8 cellular contexts compared by ENCODE assay signal in genomic region chr7:22356010-22356854, GRCh38. TPM values are rescaled to one million over a fixed set of nuclear protein-coding genes. Genes with fewer than 3 reads are reported as not detected.
DNase-seq lines count a peak whose midpoint lies in the region; ATAC-seq and TF ChIP-seq lines count a peak whose summit lies in the region.

No MANE protein-coding gene starts in this region.

- ATAC-seq in heart right ventricle (peak in 7 of 8 donors; percentile 19 to 53 (median 35)), left ventricle myocardium superior (no peak), HG03159 (IDR thresholded peaks at IDR 0.05; ENCODE audit: unreplicated experiment) (peak; percentile 13), left lobe of liver (peak; percentile 7), HG03571 (IDR thresholded peaks at IDR 0.05; ENCODE audit: unreplicated experiment) (no peak), GM18873 (IDR thresholded peaks at IDR 0.05; ENCODE audit: low FRiP score, unreplicated experiment) (no peak)
- no peak for ATAC-seq in activated naive CD8-positive, alpha-beta T cell treated with anti-CD3 and anti-CD28 coated beads, Interleukin-2, amount 10 ng/mL, durations not matched to agents 7 days and 5 days (ENCODE audit: low read depth)

- TF ChIP-seq CTCF in heart right ventricle (IDR thresholded peaks at IDR 0.05) (no peak), thyroid gland (IDR thresholded peaks at IDR 0.05) (no peak)

- WGBS in heart right ventricle, 2 donors = 8 to 16% methylated on average over 28 to 46 of the region's 46 CpGs
- 31 to 43% methylated on average over 2 to 7 of the region's 46 CpGs for WGBS in thyroid gland, 2 donors

- no peaks in the 10 kb centered on the region for H3K36me3 Mint-ChIP-seq in activated naive CD8-positive, alpha-beta T cell treated with anti-CD3 and anti-CD28 coated beads, Interleukin-2, amount 10 ng/mL, durations not matched to agents 7 days and 5 days

- H3K4me1 ChIP-seq in heart right ventricle (peaks cover 0 to 22% (median 8%) of the 10 kb centered on the region in 9 donors), thyroid gland (peaks cover 4 to 12% of the 10 kb centered on the region in 2 donors)

- H3K4me1 Mint-ChIP-seq in activated naive CD8-positive, alpha-beta T cell treated with anti-CD3 and anti-CD28 coated beads, Interleukin-2, amount 10 ng/mL, durations not matched to agents 7 days and 5 days = peaks cover 3% of the 10 kb centered on the region

- intact Hi-C loops in heart right ventricle (cut with DNase I) = loop anchor here in 4 of 10 donors (10.0 kb wide), 2 partner anchors 89 to 129 kb away; no protein-coding TSS in a partner anchor
- intact Hi-C loops in left ventricle myocardium superior (cut with micrococcal nuclease) = no loop called here
- intact Hi-C loops in thyroid gland (cut with DNase I) = no loop called here

- peak overlapping the region; percentile 14 for H3K4me3 Mint-ChIP-seq in activated naive CD8-positive, alpha-beta T cell treated with anti-CD3 and anti-CD28 coated beads, Interleukin-2, amount 10 ng/mL, durations not matched to agents 7 days and 5 days

- peaks cover 55% of the 10 kb centered on the region for H3K27me3 Mint-ChIP-seq in activated naive CD8-positive, alpha-beta T cell treated with anti-CD3 and anti-CD28 coated beads, Interleukin-2, amount 10 ng/mL, durations not matched to agents 7 days and 5 days

- peaks cover 2% of the 10 kb centered on the region for H3K9me3 Mint-ChIP-seq in activated naive CD8-positive, alpha-beta T cell treated with anti-CD3 and anti-CD28 coated beads, Interleukin-2, amount 10 ng/mL, durations not matched to agents 7 days and 5 days

- DNase-seq in heart right ventricle (no peak), left ventricle myocardium superior (no peak), left lobe of liver (ENCODE audit: low spot score) (no peak), thyroid gland (peak; percentile 16 to 27)
- DNase-seq in activated naive CD8-positive, alpha-beta T cell treated with anti-CD3 and anti-CD28 coated beads, Interleukin-2, amount 10 ng/mL, durations not matched to agents 7 days and 5 days = peak; percentile 28

- POLR2A ChIA-PET in activated naive CD8-positive, alpha-beta T cell treated with anti-CD3 and anti-CD28 coated beads, Interleukin-2, amount 10 ng/mL, durations not matched to agents 7 days and 5 days (lab: Charles Lee) = interaction anchor here (0.6 kb wide), 1 partner anchor 8 kb away, joined by 4 read pairs; no protein-coding TSS in a partner anchor

- H3K27ac ChIP-seq in heart right ventricle (peak overlapping the region in 6 of 10 donors; percentile 20 to 59 (median 32)), thyroid gland (no peak overlapping the region)

- no peak overlapping the region for H3K27ac Mint-ChIP-seq in activated naive CD8-positive, alpha-beta T cell treated with anti-CD3 and anti-CD28 coated beads, Interleukin-2, amount 10 ng/mL, durations not matched to agents 7 days and 5 days

- H3K36me3 ChIP-seq in heart right ventricle = no peaks in the 10 kb centered on the region
- no peaks in the 10 kb centered on the region for H3K36me3 ChIP-seq in thyroid gland

- no peak for TF ChIP-seq POLR2A in thyroid gland (IDR thresholded peaks at IDR 0.05)

- H3K27me3 ChIP-seq in heart right ventricle (peaks cover 0 to 41% (median 19%) of the 10 kb centered on the region in 7 donors), thyroid gland (no peaks in the 10 kb centered on the region)

- H3K9me3 ChIP-seq in heart right ventricle (peaks cover 0 to 20% (median 5%) of the 10 kb centered on the region in 11 donors), thyroid gland (no peaks in the 10 kb centered on the region)

- H3K4me3 ChIP-seq in heart right ventricle (peak overlapping the region; percentile 21 to 63 (median 50)), thyroid gland (replicated peaks in 1 of 3) (peak overlapping the region in 2 of 3 donors; percentile 15 to 21)

RNA-seq across cellular contexts. Expression of gene RAPGEF5, which starts 0.7 kb away (rescaled TPM):
- 10 to 100 TPM in 9 of 10 donors, 1 to 10 TPM in 1; 9.2 to 33.3 (median 15.3) TPM for total RNA-seq in heart right ventricle
- polyA plus RNA-seq in heart right ventricle = 1 to 10 TPM; 4.3 to 5.7 TPM
- 11.4 TPM for total RNA-seq in left ventricle myocardium superior
- total RNA-seq in activated naive CD8-positive, alpha-beta T cell treated with anti-CD3 and anti-CD28 coated beads, Interleukin-2, amount 10 ng/mL, durations not matched to agents 7 days and 5 days = under 1 TPM; 0.34 to 0.72 TPM
- total RNA-seq in left lobe of liver = 21.2 TPM
- total RNA-seq in thyroid gland = 10 to 100 TPM; 26.5 to 76.6 (median 39.3) TPM

Comparison
In these comparisons a context has a peak if more than half of its experiments do, and no peak if none do; other contexts are left out.
1. ATAC-seq: peak in heart right ventricle (7 of 8), HG03159 (single experiment) and left lobe of liver (single experiment); none in left ventricle myocardium superior (single experiment), activated naive CD8-positive, alpha-beta T cell treated with anti-CD3 and anti-CD28 coated beads, Interleukin-2, amount 10 ng/mL, durations not matched to agents 7 days and 5 days (single experiment), HG03571 (single experiment) and GM18873 (single experiment).
2. DNase-seq: peak in activated naive CD8-positive, alpha-beta T cell treated with anti-CD3 and anti-CD28 coated beads, Interleukin-2, amount 10 ng/mL, durations not matched to agents 7 days and 5 days (single experiment) and thyroid gland (2 of 2); none in heart right ventricle (0 of 2), left ventricle myocardium superior (single experiment) and left lobe of liver (single experiment).
3. H3K27ac ChIP-seq: peak in heart right ventricle (6 of 10); none in thyroid gland (0 of 3).